ENCODE assay signal across 8 cellular contexts in genomic region chr7:130995252-130996081, GRCh38.
A peak's percentile ranks its signal among the peaks of the same experiment; 100 is the strongest.
DNase-seq lines count a peak whose midpoint lies in the region; ATAC-seq and TF ChIP-seq lines count a peak whose summit lies in the region.
"Had no signal": no experiment of that assay in that cellular context is flagged by ENCODE, and none has a peak within 500 bp of the region (broad histone marks: within the 10 kb centered on the region; RNA-seq: fewer than 3 reads in every experiment).

No MANE protein-coding gene starts in this region.

- DNase-seq in IMR-90 (no peak), NOMO-1 treated with dmso at 0.1 percent for 144 hours (lab: John Stamatoyannopoulos, UW; ENCODE audit: unreplicated experiment) (no peak), NCI-H526 (lab: John Stamatoyannopoulos, UW) (no peak), NCI-H524 (lab: John Stamatoyannopoulos, UW) (no peak)
- no peak for DNase-seq in activated T-helper 1 cell treated with anti-CD3 and anti-CD28 coated beads, Interleukin-12 subunit alpha, Interleukin-12 subunit beta, Interleukin-2, Interleukin-4 antibody, amounts not matched to agents 30 ng/mL and 10 ng/mL and 1 ng/mL, durations not matched to agents 14 hours and 24 hours and 36 hours (ENCODE audit: low spot score)

- peak overlapping the region; percentile 37; the same call in 1 of the 2 replicates for H4K5ac ChIP-seq in IMR-90 (ENCODE audit: low read depth, low read length)

- H2BK120ac ChIP-seq in IMR-90 (ENCODE audit: low read depth, low read length): peak overlapping the region; percentile 24

- H3K9ac ChIP-seq in IMR-90 (ENCODE audit: low read depth, low read length): no peak overlapping the region
- peak overlapping the region in 1 of 3 donors; percentile 33 for H3K9ac ChIP-seq in skeletal muscle tissue (ENCODE audit: low read depth in 1 of 3, low read length in 3 of 3)

- H3K4me1 Mint-ChIP-seq in activated T-helper 1 cell treated with anti-CD3 and anti-CD28 coated beads, Interleukin-12 subunit alpha, Interleukin-12 subunit beta, Interleukin-2, Interleukin-4 antibody, amounts not matched to agents 30 ng/mL and 10 ng/mL and 1 ng/mL, durations not matched to agents 14 hours and 24 hours and 36 hours (ENCODE audit: low read depth): peaks cover 67% of the 10 kb centered on the region

- ATAC-seq in IMR-90 (ENCODE audit: low read depth) (peak; percentile 10; the same call in 1 of the 2 replicates), gastroesophageal sphincter (no peak)

- H2BK5ac ChIP-seq in IMR-90 (ENCODE audit: low read depth, low read length, poor library complexity, severe bottlenecking): no peak overlapping the region

- H2BK20ac ChIP-seq in IMR-90 (ENCODE audit: low read depth, low read length): peak overlapping the region; percentile 18; the same call in 1 of the 2 replicates

- in situ Hi-C loops in IMR-90 (cut with MboI; ENCODE audit: low sequenced_read_pairs): no loop called here

- no peak for TF ChIP-seq RAD21 in IMR-90 (IDR thresholded peaks at IDR 0.05; ENCODE audit: low read length)

- peak overlapping the region; percentile 6 for H3K27ac Mint-ChIP-seq in activated T-helper 1 cell treated with anti-CD3 and anti-CD28 coated beads, Interleukin-12 subunit alpha, Interleukin-12 subunit beta, Interleukin-2, Interleukin-4 antibody, amounts not matched to agents 30 ng/mL and 10 ng/mL and 1 ng/mL, durations not matched to agents 14 hours and 24 hours and 36 hours

- no peak overlapping the region for H3K4me3 ChIP-seq in IMR-90 (ENCODE audit: insufficient read depth, low read depth, low read length)
- no peak overlapping the region for H3K4me3 ChIP-seq in gastroesophageal sphincter
- H3K4me3 ChIP-seq in skeletal muscle tissue (ENCODE audit: low read length in 3 of 3): no peak overlapping the region

- intact Hi-C loops in IMR-90 (cut with micrococcal nuclease): loop anchor here (2.0 kb wide), 1 partner anchor 29 kb away; no protein-coding TSS in a partner anchor
- intact Hi-C loops in activated T-helper 1 cell treated with anti-CD3 and anti-CD28 coated beads, Interleukin-12 subunit alpha, Interleukin-12 subunit beta, Interleukin-2, Interleukin-4 antibody, amounts not matched to agents 30 ng/mL and 10 ng/mL and 1 ng/mL, durations not matched to agents 14 hours and 24 hours and 36 hours (cut with micrococcal nuclease): loop anchor here (5.0 kb wide), 1 partner anchor 37 kb away; no protein-coding TSS in a partner anchor

- no peaks in the 10 kb centered on the region for H3K27me3 Mint-ChIP-seq in activated T-helper 1 cell treated with anti-CD3 and anti-CD28 coated beads, Interleukin-12 subunit alpha, Interleukin-12 subunit beta, Interleukin-2, Interleukin-4 antibody, amounts not matched to agents 30 ng/mL and 10 ng/mL and 1 ng/mL, durations not matched to agents 14 hours and 24 hours and 36 hours (ENCODE audit: insufficient read depth)

- H3K9me3 ChIP-seq in IMR-90 (ENCODE audit: control insufficient read depth, insufficient read depth, low read length): no peaks in the 10 kb centered on the region
- no peaks in the 10 kb centered on the region for H3K9me3 ChIP-seq in gastroesophageal sphincter
- no peaks in the 10 kb centered on the region for H3K9me3 ChIP-seq in skeletal muscle tissue (ENCODE audit: control insufficient read depth in 3 of 3, low read length in 3 of 3)

- H3K18ac ChIP-seq in IMR-90 (ENCODE audit: low read depth, low read length): peak overlapping the region; percentile 45; the same call in 1 of the 2 replicates

- H2BK15ac ChIP-seq in IMR-90 (ENCODE audit: low read depth, low read length): no peak overlapping the region

- POLR2A ChIA-PET in IMR-90 (lab: Charles Lee; ENCODE audit: unreplicated experiment): no interaction called here

- H3K4me2 ChIP-seq in IMR-90 (ENCODE audit: low read depth, low read length): no peak overlapping the region

- peaks cover 24% of the 10 kb centered on the region for H3K36me3 Mint-ChIP-seq in activated T-helper 1 cell treated with anti-CD3 and anti-CD28 coated beads, Interleukin-12 subunit alpha, Interleukin-12 subunit beta, Interleukin-2, Interleukin-4 antibody, amounts not matched to agents 30 ng/mL and 10 ng/mL and 1 ng/mL, durations not matched to agents 14 hours and 24 hours and 36 hours (ENCODE audit: low read depth)

- H2AK9ac ChIP-seq in IMR-90 (replicated peaks; ENCODE audit: low read depth, low read length, poor library complexity): no peak overlapping the region

- no peak for TF ChIP-seq EP300 in gastroesophageal sphincter (IDR thresholded peaks at IDR 0.05)

- H3K4me1 ChIP-seq in IMR-90 (ENCODE audit: control insufficient read depth, insufficient read depth, low read length): peaks cover 15% of the 10 kb centered on the region
- H3K4me1 ChIP-seq in gastroesophageal sphincter: peaks cover 16 to 100% (median 71%) of the 10 kb centered on the region in 3 donors
- H3K4me1 ChIP-seq in skeletal muscle tissue (ENCODE audit: control insufficient read depth in 3 of 3, insufficient read depth in 3 of 3, low read length in 3 of 3): peaks cover 52 to 60% (median 56%) of the 10 kb centered on the region in 3 donors

- H3K9me3 Mint-ChIP-seq in activated T-helper 1 cell treated with anti-CD3 and anti-CD28 coated beads, Interleukin-12 subunit alpha, Interleukin-12 subunit beta, Interleukin-2, Interleukin-4 antibody, amounts not matched to agents 30 ng/mL and 10 ng/mL and 1 ng/mL, durations not matched to agents 14 hours and 24 hours and 36 hours: no peaks in the 10 kb centered on the region
- H3K9me3 Mint-ChIP-seq: neural crest cell had no signal

- peaks cover 3% of the 10 kb centered on the region; the same call in 1 of the 2 replicates for H3K36me3 ChIP-seq in IMR-90 (ENCODE audit: control insufficient read depth, insufficient read depth, low read length)
- no peaks in the 10 kb centered on the region for H3K36me3 ChIP-seq in gastroesophageal sphincter
- H3K36me3 ChIP-seq in skeletal muscle tissue (ENCODE audit: control insufficient read depth in 3 of 3, insufficient read depth in 3 of 3, low read length in 3 of 3): peaks cover 0 to 4% (median 4%) of the 10 kb centered on the region in 3 donors

- peak overlapping the region; percentile 20; the same call in 1 of the 2 replicates for H2AK5ac ChIP-seq in IMR-90 (ENCODE audit: low read depth, low read length)

- H3K23ac ChIP-seq in IMR-90 (ENCODE audit: low read depth, low read length): no peak overlapping the region

- no TSS peak for BruUV-seq in IMR-90 (replicated peaks; lab: Mats Ljungman, UMichigan)

- no peak for TF ChIP-seq CTCF in IMR-90 (conservative IDR thresholded peaks at IDR 0.05; ENCODE audit: low read depth, low read length)
- no peak for TF ChIP-seq CTCF in gastroesophageal sphincter (IDR thresholded peaks at IDR 0.05)

- 100% methylated on average over 3 of the region's 10 CpGs; no CpG with 5 or more reads in 1 of the 2 experiments for WGBS in IMR-90 (ENCODE audit: extremely low coverage in 2 of 2, insufficient read length in 1 of 2), 2 experiments
- whole genome bisulfite sequencing in gastroesophageal sphincter (ENCODE audit: low coverage in 1 of 2), 2 donors: 44 to 48% methylated on average over 10 of the region's 10 CpGs

- H4K91ac ChIP-seq in IMR-90 (ENCODE audit: insufficient read depth, low read depth, low read length): peak overlapping the region; percentile 24; the same call in 1 of the 2 replicates

- no peak overlapping the region for H3K4me3 Mint-ChIP-seq in activated T-helper 1 cell treated with anti-CD3 and anti-CD28 coated beads, Interleukin-12 subunit alpha, Interleukin-12 subunit beta, Interleukin-2, Interleukin-4 antibody, amounts not matched to agents 30 ng/mL and 10 ng/mL and 1 ng/mL, durations not matched to agents 14 hours and 24 hours and 36 hours
- H3K4me3 Mint-ChIP-seq: neural crest cell had no signal

- H3K27ac ChIP-seq in IMR-90 (ENCODE audit: insufficient read depth, low read length): no peak overlapping the region
- H3K27ac ChIP-seq in gastroesophageal sphincter: peak overlapping the region; percentile 16 to 85 (median 80)
- peak overlapping the region; percentile 20 for H3K27ac ChIP-seq in skeletal muscle tissue (ENCODE audit: low read depth, low read length)

- dilution Hi-C loops in IMR-90 (cut with HindIII; ENCODE audit: low sequenced_read_pairs, unreplicated experiment): no loop called here

- peaks cover 31 to 67% of the 10 kb centered on the region in 2 experiments for H3K79me1 ChIP-seq in IMR-90 (ENCODE audit: low read depth in 1 of 2, low read length in 2 of 2)

- no peak overlapping the region for H4K8ac ChIP-seq in IMR-90 (ENCODE audit: low read depth in 2 of 2, low read length in 2 of 2)

- H3K4ac ChIP-seq in IMR-90 (ENCODE audit: low read depth, low read length): peak overlapping the region; percentile 47

- H3K9me1 ChIP-seq in IMR-90 (ENCODE audit: insufficient read depth, low read length): peaks cover 12% of the 10 kb centered on the region; the same call in 1 of the 2 replicates

- TF ChIP-seq POLR2A in IMR-90 (IDR thresholded peaks at IDR 0.05; ENCODE audit: low read depth, low read length) (no peak), gastroesophageal sphincter (IDR thresholded peaks at IDR 0.05) (no peak)

- H2AFZ ChIP-seq in IMR-90 (replicated peaks; ENCODE audit: low read length, poor library complexity): no peak overlapping the region

- H3K14ac ChIP-seq in IMR-90 (replicated peaks; ENCODE audit: low read depth, low read length): peak overlapping the region; percentile 27; the same call in 1 of the 2 replicates

- H3K27me3 ChIP-seq in IMR-90 (ENCODE audit: control insufficient read depth, insufficient read depth, low read length) (no peaks in the 10 kb centered on the region), gastroesophageal sphincter (no peaks in the 10 kb centered on the region), skeletal muscle tissue (ENCODE audit: control insufficient read depth in 3 of 3, insufficient read depth in 3 of 3, low read length in 3 of 3) (no peaks in the 10 kb centered on the region)

- CTCF ChIA-PET in IMR-90 (lab: Yijun Ruan, JAX): interaction anchor here (0.5 to 2.2 kb wide), 3 partner anchors 13 to 98 kb away, joined by 3 to 9 read pairs (median 4); no protein-coding TSS in a partner anchor

- no peak overlapping the region for H3K56ac ChIP-seq in IMR-90 (ENCODE audit: extremely low read depth, insufficient read depth, low read length)

- peaks cover 19% of the 10 kb centered on the region for H4K20me1 ChIP-seq in IMR-90 (ENCODE audit: insufficient read depth, low read length)

TF ChIP-seq in IMR-90, 13 proteins besides CTCF, POLR2A, EP300 and RAD21 (continues in another document):
- no peak for TF ChIP-seq CHD1 (IDR thresholded peaks at IDR 0.05; ENCODE audit: low read depth, low read length)
- no peak for TF ChIP-seq RFX5 (IDR thresholded peaks at IDR 0.05; ENCODE audit: low read depth, low read length)
- TF ChIP-seq MXI1 (IDR thresholded peaks at IDR 0.05; ENCODE audit: borderline replicate concordance, low read depth, low read length): no peak
- no peak for TF ChIP-seq FOS (IDR thresholded peaks at IDR 0.05; ENCODE audit: low read depth, low read length)
- no peak for TF ChIP-seq CEBPB (IDR thresholded peaks at IDR 0.05; ENCODE audit: low read depth, low read length)
- TF ChIP-seq RCOR1 (IDR thresholded peaks at IDR 0.05; ENCODE audit: insufficient replicate concordance, low read length): no peak
- no peak for TF ChIP-seq MAFK (IDR thresholded peaks at IDR 0.05; ENCODE audit: low read depth, low read length)
